Comparison of ENCODE assay signal across 1 cellular context in genomic region chr7:107213193-107213788, GRCh38.
TF ChIP-seq lines count a peak whose summit lies in the region.

No MANE protein-coding gene starts in this region.

TF ChIP-seq in GM23338, 12 proteins besides CTCF, POLR2A, EP300 and RAD21 (continued from another document):
- no peak for TF ChIP-seq CREB1 (CRISPR knock-in tag; IDR thresholded peaks at IDR 0.05; ENCODE audit: low read depth)
- no peak for TF ChIP-seq ZNF462 (CRISPR knock-in tag; IDR thresholded peaks at IDR 0.05)
- TF ChIP-seq EZH2 (IDR thresholded peaks at IDR 0.05; ENCODE audit: low read depth, unreplicated experiment) = no peak
- TF ChIP-seq JUNB (IDR thresholded peaks at IDR 0.05; ENCODE audit: unreplicated experiment) = no peak
- TF ChIP-seq NANOG (IDR thresholded peaks at IDR 0.05; ENCODE audit: borderline replicate concordance) = no peak
- no peak for TF ChIP-seq STAT1 (IDR thresholded peaks at IDR 0.05; ENCODE audit: unreplicated experiment)
- no peak for TF ChIP-seq EZH2phosphoT487 (IDR thresholded peaks at IDR 0.05; ENCODE audit: unreplicated experiment)
- TF ChIP-seq POLR2AphosphoS5 (IDR thresholded peaks at IDR 0.05; ENCODE audit: low read depth) = no peak
- TF ChIP-seq ZNF114 (CRISPR knock-in tag; IDR thresholded peaks at IDR 0.05) = no peak
- no peak for TF ChIP-seq ZNF331 (CRISPR knock-in tag; IDR thresholded peaks at IDR 0.05; ENCODE audit: low read depth)
- no peak for TF ChIP-seq REST (IDR thresholded peaks at IDR 0.05; ENCODE audit: unreplicated experiment)
